ENCODE assay signal across 8 cellular contexts in genomic region chr6:41027799-41028617, GRCh38. TPM values are rescaled to one million over a fixed set of nuclear protein-coding genes. Genes with fewer than 3 reads are reported as not detected.
DNase-seq lines count a peak whose midpoint lies in the region; ATAC-seq, FAIRE-seq and TF ChIP-seq lines count a peak whose summit lies in the region.

No MANE protein-coding gene starts in this region.

- no peaks in the 10 kb centered on the region for H3K27me3 ChIP-seq in RWPE2 (ENCODE audit: insufficient read depth, poor library complexity, severe bottlenecking)

- ATAC-seq in RWPE2 (ENCODE audit: low read depth), result peak; percentile 86

- no peaks in the 10 kb centered on the region for H3K9me3 ChIP-seq in RWPE2 (ENCODE audit: severe bottlenecking)

- TF ChIP-seq CTCF in D721Med (IDR thresholded peaks at IDR 0.05; ENCODE audit: insufficient read depth, missing control alignments), result peak; percentile 85
- peak; percentile 99 for TF ChIP-seq CTCF in GM20000 (IDR thresholded peaks at IDR 0.05; ENCODE audit: extremely low read depth, missing control alignments)
- peak; percentile 96 for TF ChIP-seq CTCF in RWPE2 (IDR thresholded peaks at IDR 0.05; ENCODE audit: poor library complexity, severe bottlenecking)

- H3K4me1 ChIP-seq in RWPE2 (ENCODE audit: insufficient read depth, poor library complexity, severe bottlenecking), result peaks cover 15% of the 10 kb centered on the region

- DNase-seq in D721Med (ENCODE audit: insufficient read length, low spot score), result peak; percentile 69
- DNase-seq in GM20000 (ENCODE audit: low spot score), result peak; percentile 88
- DNase-seq in HT1080 (ENCODE audit: low read depth), result peak; percentile 87
- DNase-seq in RWPE2 (ENCODE audit: low spot score), result no peak
- peak; percentile 24 to 66 (median 47) for DNase-seq in activated naive CD4-positive, alpha-beta T cell (lab: John Stamatoyannopoulos, UW)
- peak; percentile 38 for DNase-seq in globus pallidus (ENCODE audit: low spot score)
- DNase-seq in occipital lobe (lab: John Stamatoyannopoulos, UW), result peak; percentile 70
- DNase-seq in substantia nigra (lab: John Stamatoyannopoulos, UW), result peak in 48 of 49 donors; percentile 9 to 87 (median 48)

- H3K4me3 ChIP-seq in RWPE2 (ENCODE audit: severe bottlenecking), result peak overlapping the region; percentile 17

- no peak for FAIRE-seq in D721Med (lab: Jason Lieb, UNC)

- no peaks in the 10 kb centered on the region for H3K36me3 ChIP-seq in RWPE2 (ENCODE audit: low read depth)

- no peak overlapping the region for H3K27ac ChIP-seq in RWPE2 (ENCODE audit: poor library complexity, severe bottlenecking)
- no peak overlapping the region for H3K27ac ChIP-seq in substantia nigra (ENCODE audit: low read depth, low read length, poor library complexity, severe bottlenecking)

RNA-seq across cellular contexts. Expression of gene UNC5CL, which starts 11.0 kb away (rescaled TPM):
- 0.16 and 0.37 TPM in 2 replicates for total RNA-seq in HT1080 (2014; rRNA removed; shearing (Covaris generic))
- 0.14 and 0.45 TPM in 2 replicates for polyA plus RNA-seq in HT1080 (2015; cell fraction: cytosol; rRNA removed)
- polyA plus RNA-seq in HT1080 (2015; cell fraction: nucleus; rRNA removed), result 0.71 and 3.0 TPM in 2 replicates
- total RNA-seq in occipital lobe, result 0.16 TPM

RNA-seq across cellular contexts. Expression of gene TSPO2, which starts 14.3 kb away (rescaled TPM):
- 0.34 and 0.43 TPM in 2 replicates for total RNA-seq in HT1080 (2014; rRNA removed; shearing (Covaris generic))
- not detected in 2 replicates for polyA plus RNA-seq in HT1080 (2015; cell fraction: cytosol; rRNA removed)
- polyA plus RNA-seq in HT1080 (2015; cell fraction: nucleus; rRNA removed), result 0.15 TPM in 1 of 2 replicates, not detected in the other
- total RNA-seq in occipital lobe, result not detected

RNA-seq across cellular contexts. Expression of gene APOBEC2, which starts 25.0 kb away (rescaled TPM):
- total RNA-seq in HT1080 (2014; rRNA removed; shearing (Covaris generic)), result not detected in 2 replicates
- not detected in 2 replicates for polyA plus RNA-seq in HT1080 (2015; cell fraction: cytosol; rRNA removed)
- polyA plus RNA-seq in HT1080 (2015; cell fraction: nucleus; rRNA removed), result not detected in 2 replicates
- 0.62 TPM for total RNA-seq in occipital lobe

RNA-seq across cellular contexts. Expression of gene OARD1, which starts 44.1 kb away (rescaled TPM):
- 19.0 and 25.5 TPM in 2 replicates for total RNA-seq in HT1080 (2014; rRNA removed; shearing (Covaris generic))
- 35.3 and 39.3 TPM in 2 replicates for polyA plus RNA-seq in HT1080 (2015; cell fraction: cytosol; rRNA removed)
- 25.1 and 26.6 TPM in 2 replicates for polyA plus RNA-seq in HT1080 (2015; cell fraction: nucleus; rRNA removed)
- 15.8 TPM for total RNA-seq in occipital lobe

RNA-seq across cellular contexts. Expression of gene NFYA, which starts 44.8 kb away (rescaled TPM):
- 7.9 and 11.8 TPM in 2 replicates for total RNA-seq in HT1080 (2014; rRNA removed; shearing (Covaris generic))
- 17.9 and 18.7 TPM in 2 replicates for polyA plus RNA-seq in HT1080 (2015; cell fraction: cytosol; rRNA removed)
- 30.0 and 32.7 TPM in 2 replicates for polyA plus RNA-seq in HT1080 (2015; cell fraction: nucleus; rRNA removed)
- 40.4 TPM for total RNA-seq in occipital lobe
